In genomic region chr4:2788101-2788500, GRCh38 we compare ENCODE assay signal across 15 cellular contexts. TPM values are rescaled to one million over a fixed set of nuclear protein-coding genes. Genes with fewer than 3 reads are reported as not detected.
A peak's percentile ranks its signal among the peaks of the same experiment; 100 is the strongest.
DNase-seq lines count a peak whose midpoint lies in the region; ATAC-seq, FAIRE-seq and TF ChIP-seq lines count a peak whose summit lies in the region.
"Had no signal": no experiment of that assay in that cellular context is flagged by ENCODE, and none has a peak within 500 bp of the region (broad histone marks: within the 10 kb centered on the region; RNA-seq: fewer than 3 reads in every experiment).

No MANE protein-coding gene starts in this region.

- H3K27ac ChIP-seq in HepG2 (ENCODE audit: extremely low read length, insufficient read depth, low read length) = no peak overlapping the region
- peak overlapping the region; percentile 17 to 66 for H3K27ac ChIP-seq in tibial artery
- H3K27ac ChIP-seq: KMS-11, PC-9 had no signal

- H3K79me2 ChIP-seq in HepG2 (ENCODE audit: insufficient read depth, low read length) = no peaks in the 10 kb centered on the region

- TF ChIP-seq EP300 in HepG2 (IDR thresholded peaks at IDR 0.05; ENCODE audit: low read depth in 2 of 2, low read length in 2 of 2) (no peak), HepG2 (CRISPR knock-in tag; IDR thresholded peaks at IDR 0.05; ENCODE audit: borderline replicate concordance) (no peak)

- no peak overlapping the region for H3K4me3 Mint-ChIP-seq in activated naive CD4-positive, alpha-beta T cell treated with anti-CD3 and anti-CD28 coated beads, Interleukin-2, amount 50 U/mL, for 24 hours
- no peak overlapping the region for H3K4me3 Mint-ChIP-seq in activated CD4-positive, alpha-beta memory T cell treated with anti-CD3 and anti-CD28 coated beads for 36 hours
- H3K4me3 Mint-ChIP-seq: brain had no signal

- intact Hi-C loops in activated CD4-positive, alpha-beta memory T cell treated with anti-CD3 and anti-CD28 coated beads for 36 hours (cut with micrococcal nuclease) = no loop called here
- intact Hi-C loops in HepG2 (cut with micrococcal nuclease; ENCODE audit: unreplicated experiment) = no loop called here
- intact Hi-C loops in tibial artery (cut with DNase I; ENCODE audit: low total_unique reads) = no loop called here

- H3K27ac Mint-ChIP-seq in activated naive CD4-positive, alpha-beta T cell treated with anti-CD3 and anti-CD28 coated beads, Interleukin-2, amount 50 U/mL, for 24 hours = peak overlapping the region; percentile 65
- peak overlapping the region; percentile 92 for H3K27ac Mint-ChIP-seq in activated CD4-positive, alpha-beta memory T cell treated with anti-CD3 and anti-CD28 coated beads for 36 hours
- H3K27ac Mint-ChIP-seq: brain had no signal

- H3K36me3 Mint-ChIP-seq in activated naive CD4-positive, alpha-beta T cell treated with anti-CD3 and anti-CD28 coated beads, Interleukin-2, amount 50 U/mL, for 24 hours = no peaks in the 10 kb centered on the region
- no peaks in the 10 kb centered on the region for H3K36me3 Mint-ChIP-seq in activated CD4-positive, alpha-beta memory T cell treated with anti-CD3 and anti-CD28 coated beads for 36 hours
- H3K36me3 Mint-ChIP-seq: brain had no signal

- in situ Hi-C loops in HepG2 (cut with HindIII; ENCODE audit: extremely low pct_ligation_motif_present, low pct_unique_long_range_greater_than_20kb) = no loop called here

- no peak for TF ChIP-seq POLR2A in HepG2 (IDR thresholded peaks at IDR 0.05; ENCODE audit: insufficient read depth in 1 of 2, low read depth in 2 of 2, low read length in 2 of 2)

- no peak overlapping the region for H2AFZ ChIP-seq in HepG2 (ENCODE audit: low read length)
- H2AFZ ChIP-seq: PC-9 had no signal

- CTCF ChIA-PET in activated CD4-positive, alpha-beta memory T cell treated with anti-CD3 and anti-CD28 coated beads for 36 hours (lab: Charles Lee) = interaction anchor here (1.0 to 1.2 kb wide), 2 partner anchors 10 to 147 kb away, joined by 3 to 4 read pairs; no protein-coding TSS in a partner anchor
- CTCF ChIA-PET in HepG2 (lab: Yijun Ruan, JAX; ENCODE audit: low intra/inter-chr PET ratio, low total read pairs) (no interaction called here), GM10248 (lab: Yijun Ruan, JAX) (interaction anchor here (0.9 to 3.0 kb wide), 5 partner anchors 10 to 32 kb away, joined by 3 to 30 read pairs (median 3); partner anchors contain the start of gene TNIP2)

- no peaks in the 10 kb centered on the region for H3K27me3 Mint-ChIP-seq in activated naive CD4-positive, alpha-beta T cell treated with anti-CD3 and anti-CD28 coated beads, Interleukin-2, amount 50 U/mL, for 24 hours
- no peaks in the 10 kb centered on the region for H3K27me3 Mint-ChIP-seq in activated CD4-positive, alpha-beta memory T cell treated with anti-CD3 and anti-CD28 coated beads for 36 hours

- H3K4me1 Mint-ChIP-seq in activated naive CD4-positive, alpha-beta T cell treated with anti-CD3 and anti-CD28 coated beads, Interleukin-2, amount 50 U/mL, for 24 hours = peaks cover 50% of the 10 kb centered on the region
- peaks cover 57% of the 10 kb centered on the region for H3K4me1 Mint-ChIP-seq in activated CD4-positive, alpha-beta memory T cell treated with anti-CD3 and anti-CD28 coated beads for 36 hours (ENCODE audit: low read depth)

- peaks cover 80% of the 10 kb centered on the region for H3K4me1 ChIP-seq in HepG2 (ENCODE audit: insufficient read depth, low read length)
- H3K4me1 ChIP-seq in tibial artery = peaks cover 0 to 27% (median 18%) of the 10 kb centered on the region in 4 donors

- no peaks in the 10 kb centered on the region for H4K20me1 ChIP-seq in HepG2 (ENCODE audit: insufficient read depth, low read length)

- H3K27me3 ChIP-seq in HepG2 (ENCODE audit: control insufficient read depth in 1 of 2, insufficient read depth in 2 of 2, low read length in 2 of 2) (no peaks in the 10 kb centered on the region), tibial artery (no peaks in the 10 kb centered on the region)
- H3K27me3 ChIP-seq: right lobe of liver had no signal

- BruUV-seq in HepG2 (replicated peaks; lab: Mats Ljungman, UMichigan) = no TSS peak

- H3K4me2 ChIP-seq in HepG2 (ENCODE audit: low read depth, low read length) = peak overlapping the region; percentile 67
- H3K4me2 ChIP-seq: KMS-11, PC-9 had no signal

- H3K36me3 ChIP-seq in HepG2 (replicated peaks in 1 of 2; ENCODE audit: control insufficient read depth in 1 of 2, insufficient read depth in 2 of 2, low read length in 2 of 2) (no peaks in the 10 kb centered on the region), tibial artery (no peaks in the 10 kb centered on the region)
- H3K36me3 ChIP-seq: right lobe of liver had no signal

- TF ChIP-seq CTCF in HepG2 (CRISPR knock-in tag; IDR thresholded peaks at IDR 0.05) (no peak), tibial artery (IDR thresholded peaks at IDR 0.05) (no peak), GM10248 (IDR thresholded peaks at IDR 0.05; ENCODE audit: control extremely low read depth, extremely low read depth, low read depth, missing control alignments) (no peak)

- WGBS in HepG2 (ENCODE audit: low lambda C conversion rate) = 29% methylated on average over 3 of the region's 7 CpGs

- TF ChIP-seq RAD21 in HepG2 (CRISPR knock-in tag; IDR thresholded peaks at IDR 0.05) = no peak

- H3K9me3 ChIP-seq in HepG2 (ENCODE audit: low read length) (no peaks in the 10 kb centered on the region), tibial artery (no peaks in the 10 kb centered on the region)
- H3K9me3 ChIP-seq: right lobe of liver had no signal

- no peak for DNase-seq in activated naive CD4-positive, alpha-beta T cell treated with anti-CD3 and anti-CD28 coated beads, Interleukin-2, amount 50 U/mL, for 16 hours
- no peak for DNase-seq in activated CD4-positive, alpha-beta memory T cell treated with anti-CD3 and anti-CD28 coated beads for 36 hours
- no peak for DNase-seq in HepG2 (ENCODE audit: low spot score)
- DNase-seq in tibial artery = peak in 1 of 2 donors; percentile 60
- DNase-seq in GM10248 (ENCODE audit: extremely low spot score) = no peak
- no peak for DNase-seq in NCI-H1092 (lab: John Stamatoyannopoulos, UW)
- DNase-seq in DMS79 (lab: John Stamatoyannopoulos, UW) = no peak
- DNase-seq: activated CD8-positive, alpha-beta memory T cell treated with anti-CD3 and anti-CD28 coated beads, Interleukin-2, amount 50 U/mL, for 4 hours; NCI-H2081 treated with DMSO at 0.1 percent for 48 hours; PC-9 had no signal

- FAIRE-seq in HepG2 (lab: Jason Lieb, UNC) = no peak
- FAIRE-seq: urothelium cell line had no signal

- H3K9me3 Mint-ChIP-seq in activated naive CD4-positive, alpha-beta T cell treated with anti-CD3 and anti-CD28 coated beads, Interleukin-2, amount 50 U/mL, for 24 hours = no peaks in the 10 kb centered on the region
- peaks cover 15% of the 10 kb centered on the region for H3K9me3 Mint-ChIP-seq in activated CD4-positive, alpha-beta memory T cell treated with anti-CD3 and anti-CD28 coated beads for 36 hours

- no peak for ATAC-seq in HepG2

- 0 out of 2 replicates have a peak overlapping the region, but pooled peaks have one; percentile 31 for H3K9ac ChIP-seq in HepG2 (ENCODE audit: insufficient read depth, low read depth, low read length)
- H3K9ac ChIP-seq: KMS-11 had no signal

- H3K4me3 ChIP-seq in HepG2 (replicated peaks in 1 of 3; ENCODE audit: insufficient read depth in 1 of 3, low read depth in 2 of 3, low read length in 3 of 3) = peak overlapping the region in 1 of 3 experiments; percentile 61; a peak in 1 of 6 replicates
- no peak overlapping the region for H3K4me3 ChIP-seq in tibial artery
- H3K4me3 ChIP-seq: PC-9, right lobe of liver had no signal

- POLR2A ChIA-PET in activated CD4-positive, alpha-beta memory T cell treated with anti-CD3 and anti-CD28 coated beads for 36 hours (lab: Charles Lee) = interaction anchor here (0.9 to 2.9 kb wide), 2 partner anchors 10 to 24 kb away, joined by 3 to 17 read pairs; no protein-coding TSS in a partner anchor
- POLR2A ChIA-PET in HepG2 (lab: Yijun Ruan, JAX) = interaction anchor here (1.0 to 1.1 kb wide), 2 partner anchors 13 to 252 kb away, joined by 3 read pairs; no protein-coding TSS in a partner anchor
- POLR2A ChIA-PET in GM10248 (lab: Yijun Ruan, JAX) = interaction anchor here (0.6 to 0.9 kb wide), 2 partner anchors 10 to 13 kb away, joined by 3 read pairs; no protein-coding TSS in a partner anchor

RNA-seq across cellular contexts. Expression of gene SH3BP2, which starts 4.8 kb away (rescaled TPM):
- 10 to 100 TPM; 55.9 to 62.8 TPM for total RNA-seq in activated CD4-positive, alpha-beta memory T cell treated with anti-CD3 and anti-CD28 coated beads for 36 hours
- total RNA-seq in HepG2 (2016; rRNA removed; fragmentation: Illumina TruSeq; extraction: Trizol) = 7.0 and 16.9 TPM in 2 replicates
- total RNA-seq in HepG2 (2016; cell fraction: cytosol; rRNA removed; fragmentation: Illumina TruSeq; extraction: Trizol; ENCODE audit: low read depth) = 8.3 and 8.9 TPM in 2 replicates
- total RNA-seq in HepG2 (2016; cell fraction: insoluble cytoplasmic fraction; rRNA removed; fragmentation: Illumina TruSeq; extraction: Trizol) = 6.0 and 17.5 TPM in 2 replicates
- total RNA-seq in HepG2 (2016; cell fraction: membrane; rRNA removed; fragmentation: Illumina TruSeq; extraction: Trizol) = 10.1 and 13.2 TPM in 2 replicates
- total RNA-seq in HepG2 (2016; cell fraction: nucleus; rRNA removed; fragmentation: Illumina TruSeq; extraction: Trizol) = 24.2 and 26.2 TPM in 2 replicates
- 34.5 and 38.6 TPM in 2 replicates for polyA plus RNA-seq in HepG2 (2011; rRNA removed)
- 9.0 and 10.4 TPM in 2 replicates for polyA plus RNA-seq in HepG2 (2011; cell fraction: cytosol; rRNA removed)
- polyA plus RNA-seq in HepG2 (2011; cell fraction: nucleus; rRNA removed) = 190 and 200 TPM in 2 replicates
- 8.5 and 20.0 TPM in 2 replicates for polyA plus RNA-seq in HepG2 (2012)
- polyA plus RNA-seq in HepG2 (2016; cell fraction: cytosol; fragmentation: Illumina TruSeq; extraction: Trizol; ENCODE audit: low read depth) = 8.6 and 9.1 TPM in 2 replicates
- 8.9 and 10.1 TPM in 2 replicates for polyA plus RNA-seq in HepG2 (2016; cell fraction: insoluble cytoplasmic fraction; fragmentation: Illumina TruSeq; extraction: Trizol; ENCODE audit: low read depth)
- 12.6 and 15.4 TPM in 2 replicates for polyA plus RNA-seq in HepG2 (2016; cell fraction: membrane; fragmentation: Illumina TruSeq; extraction: Trizol; ENCODE audit: low read depth)
- 68.6 and 68.9 TPM in 2 replicates for polyA plus RNA-seq in HepG2 (2016; cell fraction: nucleus; fragmentation: Illumina TruSeq; extraction: Trizol; ENCODE audit: insufficient read depth, low read depth)
- 33.1 and 43.4 TPM in 2 replicates for polyA minus RNA-seq in HepG2 (2011; rRNA and poly(A)+ RNA removed; ENCODE audit: low replicate concordance)
- 8.4 and 8.5 TPM in 2 replicates for polyA minus RNA-seq in HepG2 (2011; cell fraction: cytosol; rRNA and poly(A)+ RNA removed)
- polyA minus RNA-seq in HepG2 (2011; cell fraction: nucleus; rRNA and poly(A)+ RNA removed) = 60.7 and 63.2 TPM in 2 replicates

RNA-seq across cellular contexts. Expression of gene TNIP2, which starts 32.0 kb away (rescaled TPM):
- total RNA-seq in activated CD4-positive, alpha-beta memory T cell treated with anti-CD3 and anti-CD28 coated beads for 36 hours = 10 to 100 TPM; 74.2 to 77.5 TPM
- total RNA-seq in HepG2 (2016; rRNA removed; fragmentation: Illumina TruSeq; extraction: Trizol) = 28.5 and 38.0 TPM in 2 replicates
- 51.3 and 56.9 TPM in 2 replicates for total RNA-seq in HepG2 (2016; cell fraction: cytosol; rRNA removed; fragmentation: Illumina TruSeq; extraction: Trizol; ENCODE audit: low read depth)
- total RNA-seq in HepG2 (2016; cell fraction: insoluble cytoplasmic fraction; rRNA removed; fragmentation: Illumina TruSeq; extraction: Trizol) = 23.8 and 37.4 TPM in 2 replicates
- 75.6 and 77.4 TPM in 2 replicates for total RNA-seq in HepG2 (2016; cell fraction: membrane; rRNA removed; fragmentation: Illumina TruSeq; extraction: Trizol)
- total RNA-seq in HepG2 (2016; cell fraction: nucleus; rRNA removed; fragmentation: Illumina TruSeq; extraction: Trizol) = 22.8 and 24.6 TPM in 2 replicates
- 25.6 and 30.1 TPM in 2 replicates for polyA plus RNA-seq in HepG2 (2011; rRNA removed)
- 24.2 and 29.8 TPM in 2 replicates for polyA plus RNA-seq in HepG2 (2011; cell fraction: cytosol; rRNA removed)
- 85.8 and 92.8 TPM in 2 replicates for polyA plus RNA-seq in HepG2 (2011; cell fraction: nucleus; rRNA removed)
- polyA plus RNA-seq in HepG2 (2012) = 14.3 and 23.5 TPM in 2 replicates
- polyA plus RNA-seq in HepG2 (2016; cell fraction: cytosol; fragmentation: Illumina TruSeq; extraction: Trizol; ENCODE audit: low read depth) = 52.0 and 56.1 TPM in 2 replicates
- 25.2 and 28.5 TPM in 2 replicates for polyA plus RNA-seq in HepG2 (2016; cell fraction: insoluble cytoplasmic fraction; fragmentation: Illumina TruSeq; extraction: Trizol; ENCODE audit: low read depth)
- polyA plus RNA-seq in HepG2 (2016; cell fraction: membrane; fragmentation: Illumina TruSeq; extraction: Trizol; ENCODE audit: low read depth) = 60.4 and 61.0 TPM in 2 replicates
- polyA plus RNA-seq in HepG2 (2016; cell fraction: nucleus; fragmentation: Illumina TruSeq; extraction: Trizol; ENCODE audit: insufficient read depth, low read depth) = 46.5 and 50.4 TPM in 2 replicates
- polyA minus RNA-seq in HepG2 (2011; rRNA and poly(A)+ RNA removed; ENCODE audit: low replicate concordance) = 10.0 and 18.7 TPM in 2 replicates
- 8.1 and 8.4 TPM in 2 replicates for polyA minus RNA-seq in HepG2 (2011; cell fraction: cytosol; rRNA and poly(A)+ RNA removed)
- polyA minus RNA-seq in HepG2 (2011; cell fraction: nucleus; rRNA and poly(A)+ RNA removed) = 18.6 and 22.9 TPM in 2 replicates

RNA-seq across cellular contexts. Expression of gene ADD1, which starts 55.5 kb away (rescaled TPM):
- total RNA-seq in activated CD4-positive, alpha-beta memory T cell treated with anti-CD3 and anti-CD28 coated beads for 36 hours = 100 to 1,000 TPM; 212 TPM
- 122 and 133 TPM in 2 replicates for total RNA-seq in HepG2 (2016; rRNA removed; fragmentation: Illumina TruSeq; extraction: Trizol)
- total RNA-seq in HepG2 (2016; cell fraction: cytosol; rRNA removed; fragmentation: Illumina TruSeq; extraction: Trizol; ENCODE audit: low read depth) = 25.1 and 28.0 TPM in 2 replicates
- 104 and 117 TPM in 2 replicates for total RNA-seq in HepG2 (2016; cell fraction: insoluble cytoplasmic fraction; rRNA removed; fragmentation: Illumina TruSeq; extraction: Trizol)
- 56.9 and 59.3 TPM in 2 replicates for total RNA-seq in HepG2 (2016; cell fraction: membrane; rRNA removed; fragmentation: Illumina TruSeq; extraction: Trizol)
- 109 and 119 TPM in 2 replicates for total RNA-seq in HepG2 (2016; cell fraction: nucleus; rRNA removed; fragmentation: Illumina TruSeq; extraction: Trizol)
- polyA plus RNA-seq in HepG2 (2011; rRNA removed) = 73.9 and 76.3 TPM in 2 replicates
- 48.1 and 66.3 TPM in 2 replicates for polyA plus RNA-seq in HepG2 (2011; cell fraction: cytosol; rRNA removed)
- 210 and 221 TPM in 2 replicates for polyA plus RNA-seq in HepG2 (2011; cell fraction: nucleus; rRNA removed)
- 70.7 and 77.6 TPM in 2 replicates for polyA plus RNA-seq in HepG2 (2012)
- 11.6 and 13.4 TPM in 2 replicates for polyA plus RNA-seq in HepG2 (2016; cell fraction: cytosol; fragmentation: Illumina TruSeq; extraction: Trizol; ENCODE audit: low read depth)
- 90.6 and 120 TPM in 2 replicates for polyA plus RNA-seq in HepG2 (2016; cell fraction: insoluble cytoplasmic fraction; fragmentation: Illumina TruSeq; extraction: Trizol; ENCODE audit: low read depth)
- polyA plus RNA-seq in HepG2 (2016; cell fraction: membrane; fragmentation: Illumina TruSeq; extraction: Trizol; ENCODE audit: low read depth) = 40.3 and 41.9 TPM in 2 replicates
- polyA plus RNA-seq in HepG2 (2016; cell fraction: nucleus; fragmentation: Illumina TruSeq; extraction: Trizol; ENCODE audit: insufficient read depth, low read depth) = 163 and 167 TPM in 2 replicates
- 28.2 and 90.0 TPM in 2 replicates for polyA minus RNA-seq in HepG2 (2011; rRNA and poly(A)+ RNA removed; ENCODE audit: low replicate concordance)
- 43.0 and 48.4 TPM in 2 replicates for polyA minus RNA-seq in HepG2 (2011; cell fraction: cytosol; rRNA and poly(A)+ RNA removed)
- polyA minus RNA-seq in HepG2 (2011; cell fraction: nucleus; rRNA and poly(A)+ RNA removed) = 99.5 and 109 TPM in 2 replicates
